Comparison of ENCODE assay signal across 19 cellular contexts in genomic region chr2:214731008-214731407, GRCh38.
A peak's percentile ranks its signal among the peaks of the same experiment; 100 is the strongest.
DNase-seq lines count a peak whose midpoint lies in the region; ATAC-seq, FAIRE-seq and TF ChIP-seq lines count a peak whose summit lies in the region.
"Had no signal": no experiment of that assay in that cellular context is flagged by ENCODE, and none has a peak within 500 bp of the region (broad histone marks: within the 10 kb centered on the region; RNA-seq: fewer than 3 reads in every experiment).

No MANE protein-coding gene starts in this region.

- TF ChIP-seq CTCF in left ventricle myocardium inferior (IDR thresholded peaks at IDR 0.05; ENCODE audit: borderline replicate concordance), result no peak
- TF ChIP-seq CTCF in endothelial cell of umbilical vein (IDR thresholded peaks at IDR 0.05; ENCODE audit: extremely low read depth in 1 of 2, insufficient read depth in 1 of 2, low read depth in 1 of 2, low read length in 2 of 2), result no peak
- no peak for TF ChIP-seq CTCF in natural killer cell (IDR thresholded peaks at IDR 0.05)

- dilution Hi-C loops in endothelial cell of umbilical vein (cut with MboI; ENCODE audit: extremely low pct_ligation_motif_present, low sequenced_read_pairs), result no loop called here

- no peak overlapping the region for H3K4me2 ChIP-seq in endothelial cell of umbilical vein (ENCODE audit: insufficient read depth, low read length)

- peaks cover 6% of the 10 kb centered on the region for H3K4me1 ChIP-seq in left ventricle myocardium inferior
- peaks cover 2% of the 10 kb centered on the region for H3K4me1 ChIP-seq in endothelial cell of umbilical vein (ENCODE audit: control insufficient read depth, extremely low read depth, insufficient read depth, low read length)
- H3K4me1 ChIP-seq: body of pancreas, parathyroid adenoma had no signal

- no peaks in the 10 kb centered on the region for H3K79me2 ChIP-seq in endothelial cell of umbilical vein (ENCODE audit: control insufficient read depth, insufficient read depth, low read length)
- H3K79me2 ChIP-seq: parathyroid adenoma had no signal

- H3K4me3 Mint-ChIP-seq in natural killer cell, result no peak overlapping the region
- H3K4me3 Mint-ChIP-seq: activated B cell treated with CpG ODN at 0.5 μM for 24 hours; memory B cell; stimulated activated memory B cell treated with anti-CD40 and anti-IgM and Interleukin-4, amounts not matched to agents 10 μg/mL and 1 μg/mL and 100 μg/mL, for 72 hours had no signal

- H3K9me1 ChIP-seq in endothelial cell of umbilical vein (replicated peaks; ENCODE audit: control insufficient read depth, extremely low read depth, insufficient read depth, low read length), result no peaks in the 10 kb centered on the region

- no peak overlapping the region for H3K9ac ChIP-seq in endothelial cell of umbilical vein (replicated peaks; ENCODE audit: extremely low read depth, insufficient read depth, low read length)
- H3K9ac ChIP-seq: parathyroid adenoma had no signal

- CTCF ChIA-PET in endothelial cell of umbilical vein (lab: Charles Lee), result no interaction called here

- H3K27ac ChIP-seq in left ventricle myocardium inferior (replicated peaks) (no peak overlapping the region), endothelial cell of umbilical vein (ENCODE audit: insufficient read depth, low read depth, low read length) (peak overlapping the region; percentile 24)
- H3K27ac ChIP-seq: body of pancreas, parathyroid adenoma had no signal

- no peak for TF ChIP-seq POLR2A in endothelial cell of umbilical vein (IDR thresholded peaks at IDR 0.05; ENCODE audit: low read depth, low read length)

- intact Hi-C loops in Right ventricle myocardium superior (cut with DNase I), result no loop called here
- intact Hi-C loops in left ventricle myocardium inferior (cut with micrococcal nuclease), result no loop called here
- intact Hi-C loops in endothelial cell of umbilical vein (cut with micrococcal nuclease), result loop anchor here (5.0 kb wide), 1 partner anchor 76 kb away; the partner anchor contains the start of gene BARD1
- intact Hi-C loops in natural killer cell (cut with micrococcal nuclease), result no loop called here

- FAIRE-seq in endothelial cell of umbilical vein (lab: Jason Lieb, UNC), result no peak
- FAIRE-seq: endometrium had no signal

- no peaks in the 10 kb centered on the region for H3K27me3 Mint-ChIP-seq in natural killer cell (ENCODE audit: low read depth in 2 of 2)
- H3K27me3 Mint-ChIP-seq: activated B cell treated with CpG ODN at 0.5 μM for 24 hours; memory B cell; stimulated activated memory B cell treated with anti-CD40 and anti-IgM and Interleukin-4, amounts not matched to agents 10 μg/mL and 1 μg/mL and 100 μg/mL, for 72 hours had no signal

- H3K4me1 Mint-ChIP-seq in natural killer cell, result no peaks in the 10 kb centered on the region
- H3K4me1 Mint-ChIP-seq: activated B cell treated with CpG ODN at 0.5 μM for 24 hours; memory B cell; stimulated activated memory B cell treated with anti-CD40 and anti-IgM and Interleukin-4, amounts not matched to agents 10 μg/mL and 1 μg/mL and 100 μg/mL, for 72 hours had no signal

- DNase-seq in Right ventricle myocardium superior (no peak), left ventricle myocardium inferior (no peak), endothelial cell of umbilical vein (ENCODE audit: low read depth, low spot score) (peak; percentile 19), NCI-H510A treated with DMSO at 0.1 percent for 48 hours (lab: John Stamatoyannopoulos, UW) (no peak), NCI-H2227 treated with DMSO at 0.1 percent for 48 hours (lab: John Stamatoyannopoulos, UW) (no peak), natural killer cell (no peak)
- DNase-seq: activated B cell treated with CpG ODN at 0.5 μM for 24 hours; activated T-cell treated with anti-CD3 and anti-CD28 coated beads, Interleukin-2, amount 50 U/mL, for 48 hours; AML-193; body of pancreas; GDM1; NCI-H526 treated with DMSO at 0.1 percent for 48 hours had no signal

- ATAC-seq in Right ventricle myocardium superior (ENCODE audit: poor library complexity) (peak; percentile 51), HG03432 (IDR thresholded peaks at IDR 0.05; ENCODE audit: unreplicated experiment) (peak; percentile 82), GM19467 (IDR thresholded peaks at IDR 0.05; ENCODE audit: unreplicated experiment) (no peak), natural killer cell (no peak)
- ATAC-seq: body of pancreas; SK-N-SH treated with all-trans-retinoic acid at 6 μM for 48 hours; stimulated activated memory B cell treated with anti-CD40 and anti-IgM and Interleukin-4, amounts not matched to agents 10 μg/mL and 1 μg/mL and 100 μg/mL, for 72 hours had no signal

- H3K36me3 ChIP-seq in left ventricle myocardium inferior (peaks cover 34% of the 10 kb centered on the region), endothelial cell of umbilical vein (ENCODE audit: control insufficient read depth in 2 of 2, extremely low read depth in 1 of 2, insufficient read depth in 2 of 2, low read length in 2 of 2) (peaks cover 0 to 3% of the 10 kb centered on the region in 2 experiments)

- H3K27me3 ChIP-seq in left ventricle myocardium inferior (ENCODE audit: low read depth) (no peaks in the 10 kb centered on the region), endothelial cell of umbilical vein (ENCODE audit: control insufficient read depth in 2 of 2, insufficient read depth in 2 of 2, low read length in 2 of 2) (no peaks in the 10 kb centered on the region)
- H3K27me3 ChIP-seq: body of pancreas had no signal

- peaks cover 6% of the 10 kb centered on the region for H3K36me3 Mint-ChIP-seq in natural killer cell

- no peak overlapping the region for H2AFZ ChIP-seq in endothelial cell of umbilical vein (ENCODE audit: low read depth, low read length)
- H2AFZ ChIP-seq: parathyroid adenoma had no signal

- H3K4me3 ChIP-seq in left ventricle myocardium inferior (no peak overlapping the region), endothelial cell of umbilical vein (replicated peaks in 1 of 3; ENCODE audit: insufficient read depth in 1 of 3, low read depth in 1 of 3, low read length in 3 of 3) (no peak overlapping the region)
- H3K4me3 ChIP-seq: body of pancreas had no signal

- POLR2A ChIA-PET in endothelial cell of umbilical vein (lab: Charles Lee), result no interaction called here

- BruUV-seq in endothelial cell of umbilical vein (replicated peaks; lab: Mats Ljungman, UMichigan), result no TSS peak

- H3K27ac Mint-ChIP-seq in natural killer cell, result no peak overlapping the region
- H3K27ac Mint-ChIP-seq: activated B cell treated with CpG ODN at 0.5 μM for 24 hours; memory B cell; stimulated activated memory B cell treated with anti-CD40 and anti-IgM and Interleukin-4, amounts not matched to agents 10 μg/mL and 1 μg/mL and 100 μg/mL, for 72 hours had no signal

- no peaks in the 10 kb centered on the region for H3K9me3 ChIP-seq in left ventricle myocardium inferior (replicated peaks)
- no peaks in the 10 kb centered on the region for H3K9me3 ChIP-seq in endothelial cell of umbilical vein (replicated peaks; ENCODE audit: control insufficient read depth, insufficient read depth, low read length)
- H3K9me3 ChIP-seq: body of pancreas had no signal

- no peaks in the 10 kb centered on the region for H3K9me3 Mint-ChIP-seq in natural killer cell
- H3K9me3 Mint-ChIP-seq: activated B cell treated with CpG ODN at 0.5 μM for 24 hours; memory B cell; stimulated activated memory B cell treated with anti-CD40 and anti-IgM and Interleukin-4, amounts not matched to agents 10 μg/mL and 1 μg/mL and 100 μg/mL, for 72 hours had no signal

- no peaks in the 10 kb centered on the region for H4K20me1 ChIP-seq in endothelial cell of umbilical vein (replicated peaks; ENCODE audit: control insufficient read depth, extremely low read depth, insufficient read depth, low read length)

TF ChIP-seq in endothelial cell of umbilical vein, 7 proteins besides CTCF, POLR2A, EP300 and RAD21:
- TF ChIP-seq POLR2AphosphoS5 (IDR thresholded peaks at IDR 0.05; ENCODE audit: insufficient read depth, low read depth, low read length), result no peak
- TF ChIP-seq EZH2 (IDR thresholded peaks at IDR 0.05; ENCODE audit: borderline replicate concordance, low read depth, low read length, severe bottlenecking), result no peak
- TF ChIP-seq JUN (IDR thresholded peaks at IDR 0.05; ENCODE audit: borderline replicate concordance, insufficient read depth, insufficient read length, low read depth), result no peak
- TF ChIP-seq, protein P1, sequence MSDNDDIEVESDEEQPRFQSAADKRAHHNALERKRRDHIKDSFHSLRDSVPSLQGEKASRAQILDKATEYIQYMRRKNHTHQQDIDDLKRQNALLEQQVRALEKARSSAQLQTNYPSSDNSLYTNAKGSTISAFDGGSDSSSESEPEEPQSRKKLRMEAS (IDR thresholded peaks at IDR 0.05; ENCODE audit: insufficient read depth, insufficient read length), result no peak
- TF ChIP-seq MYC (IDR thresholded peaks at IDR 0.05; ENCODE audit: low read depth, low read length), result no peak
- TF ChIP-seq GATA2 (IDR thresholded peaks at IDR 0.05; ENCODE audit: insufficient read depth, insufficient read length, low read depth, low read length), result no peak
- TF ChIP-seq FOS (IDR thresholded peaks at IDR 0.05; ENCODE audit: borderline replicate concordance, insufficient read depth, low read length), result no peak

Comparison
In these comparisons a context has a peak if more than half of its experiments do, and no peak if none do; other contexts are left out.
1. ATAC-seq: peak in Right ventricle myocardium superior (single experiment) and HG03432 (single experiment); none in GM19467 (single experiment) and natural killer cell (0 of 3).